ENCODE assay signal across 16 cellular contexts in genomic region chr4:142248946-142249345, GRCh38.
DNase-seq lines count a peak whose midpoint lies in the region; ATAC-seq, FAIRE-seq and TF ChIP-seq lines count a peak whose summit lies in the region.
"Had no signal": no experiment of that assay in that cellular context is flagged by ENCODE, and none has a peak within 500 bp of the region (broad histone marks: within the 10 kb centered on the region; RNA-seq: fewer than 3 reads in every experiment).

No MANE protein-coding gene starts in this region.

- no peaks in the 10 kb centered on the region for H3K27me3 ChIP-seq in mammary epithelial cell (ENCODE audit: insufficient read depth, low read length)
- no peaks in the 10 kb centered on the region for H3K27me3 ChIP-seq in psoas muscle (ENCODE audit: insufficient read depth in 3 of 3, low read length in 2 of 3)
- H3K27me3 ChIP-seq in left lung, result no peaks in the 10 kb centered on the region
- no peaks in the 10 kb centered on the region for H3K27me3 ChIP-seq in pancreas

- intact Hi-C loops in mammary epithelial cell (cut with micrococcal nuclease), result no loop called here
- intact Hi-C loops in psoas muscle (cut with DNase I), result no loop called here
- intact Hi-C loops in left lung (cut with DNase I), result no loop called here
- intact Hi-C loops in pancreas (cut with DNase I), result no loop called here

- FAIRE-seq in pancreas (lab: Jason Lieb, UNC), result no peak
- FAIRE-seq: D721Med had no signal

- H3K9ac ChIP-seq in mammary epithelial cell (ENCODE audit: insufficient read depth, low read length), result no peak overlapping the region

- no peak overlapping the region for H3K4me2 ChIP-seq in mammary epithelial cell (ENCODE audit: insufficient read depth, low read depth, low read length)

- in situ Hi-C loops in mammary epithelial cell (cut with MboI; ENCODE audit: low sequenced_read_pairs in 2 of 2), result no loop called here

- H3K4me3 ChIP-seq in AG09309 (ENCODE audit: control insufficient read depth, low read depth, low read length) (no peak overlapping the region), mammary epithelial cell (replicated peaks in 1 of 3; ENCODE audit: insufficient read depth in 1 of 3, low read depth in 2 of 3, low read length in 3 of 3) (no peak overlapping the region), psoas muscle (no peak overlapping the region), left lung (no peak overlapping the region), pancreas (no peak overlapping the region)
- H3K4me3 ChIP-seq: HAP-1, prostate gland had no signal

- BruUV-seq in mammary epithelial cell (replicated peaks; lab: Mats Ljungman, UMichigan), result no TSS peak

- WGBS in mammary epithelial cell (ENCODE audit: low coverage, missing lambda C conversion rate), result 94% methylated on average over 1 of the region's 1 CpG
- WGBS in psoas muscle, 3 donors, result 95 to 100% (median 97%) methylated on average over 1 of the region's 1 CpG
- 94 to 97% methylated on average over 1 of the region's 1 CpG for WGBS in pancreas, 2 donors

- H3K79me2 ChIP-seq in mammary epithelial cell (ENCODE audit: insufficient read depth, low read length), result peaks cover 37% of the 10 kb centered on the region

- H3K27ac ChIP-seq in mammary epithelial cell (ENCODE audit: insufficient read depth, low read depth, low read length) (peak overlapping the region; percentile 63), psoas muscle (no peak overlapping the region), left lung (no peak overlapping the region), pancreas (no peak overlapping the region)
- H3K27ac ChIP-seq: prostate gland had no signal

- TF ChIP-seq CTCF in AG09309 (IDR thresholded peaks at IDR 0.05; ENCODE audit: control insufficient read depth, insufficient read depth, low read depth, low read length, missing control alignments) (no peak), mammary epithelial cell (conservative IDR thresholded peaks at IDR 0.05 in 1 of 2, IDR thresholded peaks at IDR 0.05 in 1 of 2; ENCODE audit: extremely low read depth in 1 of 2, insufficient read depth in 1 of 2, low read depth in 1 of 2, low read length in 2 of 2) (no peak), psoas muscle (IDR thresholded peaks at IDR 0.05) (no peak), left lung (IDR thresholded peaks at IDR 0.05) (no peak), pancreas (IDR thresholded peaks at IDR 0.05) (no peak)

- H3K4me1 ChIP-seq in mammary epithelial cell (ENCODE audit: insufficient read depth, low read length) (no peaks in the 10 kb centered on the region), psoas muscle (no peaks in the 10 kb centered on the region), left lung (no peaks in the 10 kb centered on the region), pancreas (no peaks in the 10 kb centered on the region)
- H3K4me1 ChIP-seq: HAP-1, prostate gland had no signal

- H2AFZ ChIP-seq in mammary epithelial cell (ENCODE audit: low read depth, low read length), result no peak overlapping the region

- ATAC-seq in psoas muscle (no peak), left lung (no peak), pancreas (no peak)
- ATAC-seq: naive thymus-derived CD8-positive, alpha-beta T cell; SK-N-SH treated with all-trans-retinoic acid at 6 μM for 48 hours had no signal

- CTCF ChIA-PET in mammary epithelial cell (lab: Charles Lee; ENCODE audit: low non-redundant PET), result no interaction called here

- dilution Hi-C loops in mammary epithelial cell (cut with HindIII; ENCODE audit: low sequenced_read_pairs), result no loop called here

- DNase-seq in AG09309 (ENCODE audit: low read depth), result peak; percentile 20
- DNase-seq in HT1080 (ENCODE audit: low read depth), result peak; percentile 47
- peak; percentile 64 for DNase-seq in mammary epithelial cell
- DNase-seq in glomerular visceral epithelial cell (ENCODE audit: extremely low spot score), result peak; percentile 5
- no peak for DNase-seq in psoas muscle
- no peak for DNase-seq in left lung
- DNase-seq in pancreas, result no peak
- DNase-seq in A172 (ENCODE audit: low spot score), result no peak
- DNase-seq: activated CD4-positive, alpha-beta T cell treated with anti-CD3 and anti-CD28 coated beads, Interleukin-2, amount 10 ng/mL, durations not matched to agents 7 days and 5 days; activated T-cell treated with anti-CD3 and anti-CD28 coated beads for 4 hours; immature natural killer cell; naive thymus-derived CD8-positive, alpha-beta T cell had no signal

- H3K36me3 ChIP-seq in mammary epithelial cell (ENCODE audit: insufficient read depth, low read length), result peaks cover 8% of the 10 kb centered on the region
- H3K36me3 ChIP-seq in psoas muscle (ENCODE audit: insufficient read depth in 1 of 2, low read depth in 1 of 2), result no peaks in the 10 kb centered on the region
- no peaks in the 10 kb centered on the region for H3K36me3 ChIP-seq in left lung
- H3K36me3 ChIP-seq in pancreas, result no peaks in the 10 kb centered on the region
- H3K36me3 ChIP-seq: HAP-1, prostate gland had no signal

- H3K9me3 ChIP-seq in mammary epithelial cell (replicated peaks; ENCODE audit: insufficient read depth, low read length) (no peaks in the 10 kb centered on the region), psoas muscle (no peaks in the 10 kb centered on the region), left lung (no peaks in the 10 kb centered on the region), pancreas (no peaks in the 10 kb centered on the region)
- H3K9me3 ChIP-seq: HAP-1, prostate gland had no signal

- no peaks in the 10 kb centered on the region for H4K20me1 ChIP-seq in mammary epithelial cell (ENCODE audit: insufficient read depth, low read length)

Comparison
In these comparisons a context has a peak if more than half of its experiments do, and no peak if none do; other contexts are left out.
1. DNase-seq: peak in AG09309 (single experiment), HT1080 (single experiment), mammary epithelial cell (single experiment) and glomerular visceral epithelial cell (single experiment); none in psoas muscle (0 of 2), left lung (0 of 2), pancreas (0 of 6) and A172 (single experiment).